In the genomic region with DNA sequence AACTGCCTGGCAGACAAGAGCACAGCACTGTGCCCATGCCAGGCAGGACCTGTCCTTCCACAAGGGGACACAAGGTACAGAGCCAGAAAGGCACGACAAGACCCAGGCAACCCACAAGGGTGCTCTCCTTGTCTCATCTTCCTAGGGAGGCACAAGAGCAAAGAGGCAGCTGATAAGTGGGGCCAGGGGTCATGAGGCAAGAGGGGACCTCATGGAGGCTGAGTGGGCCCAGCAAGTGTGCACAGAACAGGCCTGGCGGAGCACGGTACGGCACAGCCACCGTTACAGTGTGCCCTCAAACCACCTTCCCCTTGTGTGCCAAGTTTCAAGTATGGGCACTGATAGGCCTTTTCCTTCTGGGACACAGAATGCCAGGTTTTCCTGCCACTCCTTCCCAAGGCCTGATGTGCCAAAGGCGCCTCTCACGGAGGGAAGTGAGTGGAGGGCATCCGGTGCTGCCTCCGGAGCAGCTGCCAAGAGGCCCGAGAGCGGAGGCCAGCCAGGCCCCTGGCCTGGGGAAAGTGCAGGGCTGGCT, we compare ENCODE assay signal across 13 cellular contexts.
DNase-seq lines count a peak whose midpoint lies in the region; ATAC-seq and TF ChIP-seq lines count a peak whose summit lies in the region.
"Had no signal": no experiment of that assay in that cellular context is flagged by ENCODE, and none has a peak within 500 bp of the region (broad histone marks: within the 10 kb centered on the region; RNA-seq: fewer than 3 reads in every experiment).

No MANE protein-coding gene starts in this region.

- H3K27me3 ChIP-seq in tibial nerve, result no peaks in the 10 kb centered on the region

- no peaks in the 10 kb centered on the region for H3K9me3 ChIP-seq in tibial nerve

- peaks cover 0 to 14% (median 0%) of the 10 kb centered on the region in 3 donors for H3K36me3 ChIP-seq in tibial nerve
- H3K36me3 ChIP-seq: WERI-Rb-1 had no signal

- peak overlapping the region; percentile 53 to 95 (median 81) for H3K27ac ChIP-seq in tibial nerve
- H3K27ac ChIP-seq: WERI-Rb-1 had no signal

- TF ChIP-seq POLR2A in tibial nerve (IDR thresholded peaks at IDR 0.05), result no peak

- peaks cover 3 to 96% (median 66%) of the 10 kb centered on the region in 4 donors for H3K4me1 ChIP-seq in tibial nerve

- no peaks in the 10 kb centered on the region for H3K27me3 Mint-ChIP-seq in activated CD4-positive, alpha-beta T cell treated with anti-CD3 and anti-CD28 coated beads, Interleukin-2, amount 10 ng/mL, durations not matched to agents 7 days and 5 days
- H3K27me3 Mint-ChIP-seq in effector memory CD8-positive, alpha-beta T cell, result no peaks in the 10 kb centered on the region
- H3K27me3 Mint-ChIP-seq in nephron (ENCODE audit: low read depth), result no peaks in the 10 kb centered on the region

- CTCF ChIA-PET in activated CD4-positive, alpha-beta T cell treated with anti-CD3 and anti-CD28 coated beads, Interleukin-2, amount 10 ng/mL, durations not matched to agents 7 days and 5 days (lab: Charles Lee), result interaction anchor here (0.8 to 1.2 kb wide), 2 partner anchors 9 to 19 kb away, joined by 3 read pairs; no protein-coding TSS in a partner anchor

- no peak overlapping the region for H3K4me3 Mint-ChIP-seq in activated CD4-positive, alpha-beta T cell treated with anti-CD3 and anti-CD28 coated beads, Interleukin-2, amount 10 ng/mL, durations not matched to agents 7 days and 5 days
- H3K4me3 Mint-ChIP-seq in effector memory CD8-positive, alpha-beta T cell, result peak overlapping the region; percentile 46
- H3K4me3 Mint-ChIP-seq in nephron, result no peak overlapping the region

- no peak for DNase-seq in activated CD4-positive, alpha-beta T cell treated with anti-CD3 and anti-CD28 coated beads, Interleukin-2, amount 10 ng/mL, durations not matched to agents 7 days and 5 days
- no peak for DNase-seq in activated CD4-positive, alpha-beta T cell treated with anti-CD3 and anti-CD28 coated beads, Interleukin-2, amount 50 U/mL, for 1 hour
- DNase-seq in effector memory CD8-positive, alpha-beta T cell, result no peak
- DNase-seq in tibial nerve (ENCODE audit: low spot score in 2 of 2) (no peak), cerebellum (ENCODE audit: low spot score) (no peak), MV-4-11 (lab: John Stamatoyannopoulos, UW) (no peak)
- DNase-seq: 8988T; activated T-cell treated with anti-CD3 and anti-CD28 coated beads for 4 hours; NCI-H2081 treated with DMSO at 0.1 percent for 48 hours; stimulated activated CD4-positive, alpha-beta T cell treated with anti-CD3 and anti-CD28 coated beads, Interleukin-2, amount 100 ng/mL, for 48 hours; WERI-Rb-1 had no signal

- peak overlapping the region; percentile 41 for H3K27ac Mint-ChIP-seq in activated CD4-positive, alpha-beta T cell treated with anti-CD3 and anti-CD28 coated beads, Interleukin-2, amount 10 ng/mL, durations not matched to agents 7 days and 5 days
- H3K27ac Mint-ChIP-seq in effector memory CD8-positive, alpha-beta T cell, result peak overlapping the region; percentile 96 to 98
- H3K27ac Mint-ChIP-seq in nephron, result peak overlapping the region; percentile 80 to 87 (median 85)

- ATAC-seq in effector memory CD8-positive, alpha-beta T cell (replicated peaks), result no peak
- no peak for ATAC-seq in GM21360 (IDR thresholded peaks at IDR 0.05; ENCODE audit: unreplicated experiment)

- H3K4me3 ChIP-seq in tibial nerve, result no peak overlapping the region

- POLR2A ChIA-PET in activated CD4-positive, alpha-beta T cell treated with anti-CD3 and anti-CD28 coated beads, Interleukin-2, amount 10 ng/mL, durations not matched to agents 7 days and 5 days (lab: Charles Lee), result no interaction called here

- 59 to 64% methylated on average over 11 of the region's 11 CpGs for WGBS in tibial nerve, 2 donors

- peak in 1 of 2 donors; percentile 25 for TF ChIP-seq EP300 in tibial nerve (IDR thresholded peaks at IDR 0.05)

- peaks cover 43% of the 10 kb centered on the region for H3K4me1 Mint-ChIP-seq in activated CD4-positive, alpha-beta T cell treated with anti-CD3 and anti-CD28 coated beads, Interleukin-2, amount 10 ng/mL, durations not matched to agents 7 days and 5 days
- peaks cover 69 to 75% of the 10 kb centered on the region in 2 donors for H3K4me1 Mint-ChIP-seq in effector memory CD8-positive, alpha-beta T cell (ENCODE audit: low read depth in 2 of 2)
- H3K4me1 Mint-ChIP-seq in nephron, result peaks cover 48% of the 10 kb centered on the region

- H3K36me3 Mint-ChIP-seq in activated CD4-positive, alpha-beta T cell treated with anti-CD3 and anti-CD28 coated beads, Interleukin-2, amount 10 ng/mL, durations not matched to agents 7 days and 5 days (ENCODE audit: low read depth), result peaks cover 18% of the 10 kb centered on the region
- H3K36me3 Mint-ChIP-seq in effector memory CD8-positive, alpha-beta T cell (ENCODE audit: insufficient read depth), result peaks cover 36% of the 10 kb centered on the region
- peaks cover 8% of the 10 kb centered on the region for H3K36me3 Mint-ChIP-seq in nephron (ENCODE audit: low read depth)

- TF ChIP-seq CTCF in nephron (IDR thresholded peaks at IDR 0.05; ENCODE audit: unreplicated experiment in 3 of 3) (no peak), tibial nerve (IDR thresholded peaks at IDR 0.05) (no peak)

- H3K9me3 Mint-ChIP-seq in activated CD4-positive, alpha-beta T cell treated with anti-CD3 and anti-CD28 coated beads, Interleukin-2, amount 10 ng/mL, durations not matched to agents 7 days and 5 days, result no peaks in the 10 kb centered on the region
- H3K9me3 Mint-ChIP-seq in effector memory CD8-positive, alpha-beta T cell, result no peaks in the 10 kb centered on the region
- no peaks in the 10 kb centered on the region for H3K9me3 Mint-ChIP-seq in nephron

Comparison
In these comparisons a context has a peak if more than half of its experiments do, and no peak if none do; other contexts are left out.
1. H3K27ac Mint-ChIP-seq: peak in every context shown above with its lines; median percentile 97 in effector memory CD8-positive, alpha-beta T cell; 85 in nephron; 41 in activated CD4-positive, alpha-beta T cell treated with anti-CD3 and anti-CD28 coated beads, Interleukin-2, amount 10 ng/mL, durations not matched to agents 7 days and 5 days.
2. H3K4me3 Mint-ChIP-seq: peak in effector memory CD8-positive, alpha-beta T cell (2 of 2); none in activated CD4-positive, alpha-beta T cell treated with anti-CD3 and anti-CD28 coated beads, Interleukin-2, amount 10 ng/mL, durations not matched to agents 7 days and 5 days (single experiment) and nephron (0 of 3).